Comparison of ENCODE assay signal across 23 cellular contexts in genomic region chrX:111671668-111672067, GRCh38. TPM values are rescaled to one million over a fixed set of nuclear protein-coding genes. Genes with fewer than 3 reads are reported as not detected.
A peak's percentile ranks its signal among the peaks of the same experiment; 100 is the strongest.
DNase-seq lines count a peak whose midpoint lies in the region; ATAC-seq and TF ChIP-seq lines count a peak whose summit lies in the region.
"Had no signal": no experiment of that assay in that cellular context is flagged by ENCODE, and none has a peak within 500 bp of the region (broad histone marks: within the 10 kb centered on the region; RNA-seq: fewer than 3 reads in every experiment).

No MANE protein-coding gene starts in this region.

- H3K27ac ChIP-seq in gastrocnemius medialis: no peak overlapping the region
- H3K27ac ChIP-seq: KMS-11, RWPE1 had no signal

- intact Hi-C loops in gastrocnemius medialis (cut with DNase I; ENCODE audit: low total_unique reads): no loop called here

- ATAC-seq in gastrocnemius medialis: no peak
- no peak for ATAC-seq in HG03095 (IDR thresholded peaks at IDR 0.05; ENCODE audit: unreplicated experiment)
- ATAC-seq: HCT116 had no signal

- H3K4me3 ChIP-seq in cardiac fibroblast (replicated peaks in 1 of 2; ENCODE audit: low read depth in 2 of 2, low read length in 2 of 2) (no peak overlapping the region), fibroblast of mammary gland (ENCODE audit: control insufficient read depth, low read depth, low read length) (no peak overlapping the region), gastrocnemius medialis (no peak overlapping the region)

- peak; percentile 11 for DNase-seq in AG08395 (ENCODE audit: low spot score)
- DNase-seq in EH (ENCODE audit: low read depth): peak; percentile 3
- DNase-seq in cardiac fibroblast (ENCODE audit: low read depth in 2 of 2): peak; percentile 14 to 40
- DNase-seq in fibroblast of mammary gland (ENCODE audit: low read depth): peak; percentile 7
- no peak for DNase-seq in mesenteric fat pad (ENCODE audit: low spot score)
- DNase-seq in iPS-NIHi11 (ENCODE audit: low spot score): no peak
- DNase-seq in gastrocnemius medialis: no peak
- DNase-seq: Caco-2; CD4-positive, alpha-beta T cell; DND-41; IMR-90; NCI-H1092 treated with DMSO at 0.1 percent for 48 hours; NCI-H1436 treated with DMSO at 0.1 percent for 48 hours; NCI-H1930; NCI-H2227 treated with DMSO at 0.1 percent for 48 hours; NCI-H510A; NCI-H748 treated with DMSO at 0.1 percent for 48 hours; NK-92 treated with Interleukin-12 subunit alpha and Interleukin-12 subunit beta, amount 100 ng/mL, for 24 hours; SIG-M5 had no signal

- in situ Hi-C loops in gastrocnemius medialis (cut with MboI; ENCODE audit: low sequenced_read_pairs in 4 of 4): no loop called here

- H3K9me3 ChIP-seq in gastrocnemius medialis: no peaks in the 10 kb centered on the region
- H3K9me3 ChIP-seq: Caco-2 had no signal

- peaks cover 0 to 6% (median 4%) of the 10 kb centered on the region in 3 donors for H3K27me3 ChIP-seq in gastrocnemius medialis

- TF ChIP-seq POLR2A in gastrocnemius medialis (IDR thresholded peaks at IDR 0.05): no peak

- no peaks in the 10 kb centered on the region for H3K4me1 ChIP-seq in gastrocnemius medialis
- H3K4me1 ChIP-seq: Caco-2 had no signal

- TF ChIP-seq CTCF in cardiac fibroblast (IDR thresholded peaks at IDR 0.05; ENCODE audit: low read depth, low read length): no peak
- TF ChIP-seq CTCF in fibroblast of mammary gland (conservative IDR thresholded peaks at IDR 0.05; ENCODE audit: control insufficient read depth, insufficient read depth, low read depth, low read length): no peak
- no peak for TF ChIP-seq CTCF in gastrocnemius medialis (IDR thresholded peaks at IDR 0.05 in 4 of 5, conservative IDR thresholded peaks at IDR 0.05 in 1 of 5)

- no peaks in the 10 kb centered on the region for H3K36me3 ChIP-seq in gastrocnemius medialis

RNA-seq across cellular contexts. Expression of gene ALG13, which starts 9.3 kb away (rescaled TPM):
- total RNA-seq in mesenteric fat pad (43.7 TPM), gastrocnemius medialis (10 to 100 TPM; 15.7 to 42.0 (median 18.7) TPM)

Comparison
In these comparisons a context has a peak if more than half of its experiments do, and no peak if none do; other contexts are left out.
1. DNase-seq: peak in AG08395 (single experiment), EH (single experiment), cardiac fibroblast (2 of 2) and fibroblast of mammary gland (single experiment); none in mesenteric fat pad (single experiment), iPS-NIHi11 (single experiment) and gastrocnemius medialis (0 of 2).